25 cellular contexts compared by ENCODE assay signal in the genomic region with DNA sequence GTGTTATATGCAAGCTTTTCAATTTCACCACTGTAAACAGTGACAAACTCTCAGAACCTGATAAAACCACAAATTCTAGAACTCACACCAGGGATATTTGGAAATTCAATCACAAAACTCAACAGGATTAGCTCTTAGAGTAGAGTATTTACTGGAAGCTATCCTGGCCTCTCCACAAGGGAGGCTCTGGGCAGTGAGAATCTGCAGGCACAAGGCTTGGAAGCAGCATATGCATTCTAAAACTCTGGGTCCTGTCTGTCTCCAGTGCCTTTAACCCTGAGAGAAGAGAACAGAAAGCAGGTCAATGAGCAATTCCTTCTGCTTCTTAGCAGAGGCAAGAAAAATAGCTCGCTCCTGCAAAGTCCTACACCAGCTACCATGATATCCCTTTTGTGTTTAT. TPM values are rescaled to one million over a fixed set of nuclear protein-coding genes. Genes with fewer than 3 reads are reported as not detected.
A peak's percentile ranks its signal among the peaks of the same experiment; 100 is the strongest.
DNase-seq lines count a peak whose midpoint lies in the region; ATAC-seq and TF ChIP-seq lines count a peak whose summit lies in the region.
"Had no signal": no experiment of that assay in that cellular context is flagged by ENCODE, and none has a peak within 500 bp of the region (broad histone marks: within the 10 kb centered on the region; RNA-seq: fewer than 3 reads in every experiment).

No MANE protein-coding gene starts in this region.

- no peak overlapping the region for H3K4me3 Mint-ChIP-seq in activated CD4-positive, alpha-beta T cell treated with anti-CD3 and anti-CD28 coated beads, Interleukin-2, amount 10 ng/mL, durations not matched to agents 24 days and 14 days
- H3K4me3 Mint-ChIP-seq: activated CD8-positive, alpha-beta T cell treated with anti-CD3 and anti-CD28 coated beads for 36 hours; effector memory CD8-positive, alpha-beta T cell had no signal

- H3K27me3 ChIP-seq in right atrium auricular region (no peaks in the 10 kb centered on the region), iPS-20b (ENCODE audit: insufficient read depth, low read length) (no peaks in the 10 kb centered on the region)
- H3K27me3 ChIP-seq: BLaER1, brain microvascular endothelial cell, colonic mucosa, esophagus squamous epithelium, neutrophil had no signal

- H3K27ac Mint-ChIP-seq in activated CD4-positive, alpha-beta T cell treated with anti-CD3 and anti-CD28 coated beads, Interleukin-2, amount 10 ng/mL, durations not matched to agents 24 days and 14 days, result no peak overlapping the region
- H3K27ac Mint-ChIP-seq: activated CD8-positive, alpha-beta T cell treated with anti-CD3 and anti-CD28 coated beads for 36 hours; effector memory CD8-positive, alpha-beta T cell had no signal

- no peaks in the 10 kb centered on the region for H3K9me3 ChIP-seq in right atrium auricular region
- H3K9me3 ChIP-seq in iPS-20b (ENCODE audit: insufficient read depth, low read depth, low read length), result no peaks in the 10 kb centered on the region
- H3K9me3 ChIP-seq: A549, BLaER1, colonic mucosa, esophagus squamous epithelium, neutrophil had no signal

- H3K9me3 Mint-ChIP-seq in activated CD4-positive, alpha-beta T cell treated with anti-CD3 and anti-CD28 coated beads, Interleukin-2, amount 10 ng/mL, durations not matched to agents 24 days and 14 days, result peaks cover 2% of the 10 kb centered on the region
- H3K9me3 Mint-ChIP-seq: activated CD8-positive, alpha-beta T cell treated with anti-CD3 and anti-CD28 coated beads for 36 hours; effector memory CD8-positive, alpha-beta T cell had no signal

- no peak overlapping the region for H3K4me3 ChIP-seq in right atrium auricular region
- H3K4me3 ChIP-seq in iPS-20b (ENCODE audit: low read length), result no peak overlapping the region
- H3K4me3 ChIP-seq: A549, BLaER1, colonic mucosa, esophagus squamous epithelium had no signal

- ATAC-seq in left ventricle myocardium superior, result peak; percentile 50
- ATAC-seq: A549; activated CD8-positive, alpha-beta T cell treated with anti-CD3 and anti-CD28 coated beads for 36 hours; effector memory CD8-positive, alpha-beta T cell had no signal

- 0 out of 2 replicates have a peak overlapping the region, but pooled peaks have one; percentile 18 for H3K9ac ChIP-seq in iPS-20b (ENCODE audit: low read depth, low read length)
- H3K9ac ChIP-seq: BLaER1 had no signal

- intact Hi-C loops in left ventricle myocardium superior (cut with micrococcal nuclease), result no loop called here
- intact Hi-C loops in activated CD4-positive, alpha-beta T cell treated with anti-CD3 and anti-CD28 coated beads, Interleukin-2, amount 10 ng/mL, durations not matched to agents 24 days and 14 days (cut with micrococcal nuclease), result no loop called here

- H3K4me1 ChIP-seq in right atrium auricular region (peaks cover 0 to 9% of the 10 kb centered on the region in 2 donors), iPS-20b (ENCODE audit: insufficient read depth, low read length) (0 out of 2 replicates have a peak, but pooled peaks cover 5% of the 10 kb centered on the region)
- H3K4me1 ChIP-seq: BLaER1, colonic mucosa had no signal

- no peaks in the 10 kb centered on the region for H3K36me3 Mint-ChIP-seq in activated CD4-positive, alpha-beta T cell treated with anti-CD3 and anti-CD28 coated beads, Interleukin-2, amount 10 ng/mL, durations not matched to agents 24 days and 14 days (ENCODE audit: low read depth)

- H3K4me1 Mint-ChIP-seq in activated CD4-positive, alpha-beta T cell treated with anti-CD3 and anti-CD28 coated beads, Interleukin-2, amount 10 ng/mL, durations not matched to agents 24 days and 14 days, result no peaks in the 10 kb centered on the region

- H3K36me3 ChIP-seq in right atrium auricular region (no peaks in the 10 kb centered on the region), iPS-20b (ENCODE audit: insufficient read depth, low read depth, low read length) (no peaks in the 10 kb centered on the region)
- H3K36me3 ChIP-seq: BLaER1, colonic mucosa, esophagus squamous epithelium, neutrophil had no signal

- TF ChIP-seq CTCF in right atrium auricular region (IDR thresholded peaks at IDR 0.05), result no peak

- peaks cover 1% of the 10 kb centered on the region for H3K27me3 Mint-ChIP-seq in activated CD4-positive, alpha-beta T cell treated with anti-CD3 and anti-CD28 coated beads, Interleukin-2, amount 10 ng/mL, durations not matched to agents 24 days and 14 days
- H3K27me3 Mint-ChIP-seq: effector memory CD8-positive, alpha-beta T cell had no signal

- DNase-seq in left ventricle myocardium superior (no peak), right atrium auricular region (ENCODE audit: low spot score) (no peak), pons (ENCODE audit: low spot score) (peak; percentile 28), NCI-H2227 treated with DMSO at 0.1 percent for 48 hours (lab: John Stamatoyannopoulos, UW) (no peak), NCI-H748 (lab: John Stamatoyannopoulos, UW; ENCODE audit: unreplicated experiment) (no peak), iPS-NIHi11 (ENCODE audit: low spot score) (no peak)
- DNase-seq in activated CD4-positive, alpha-beta T cell treated with anti-CD3 and anti-CD28 coated beads, Interleukin-2, amount 10 ng/mL, durations not matched to agents 24 days and 14 days, result no peak
- DNase-seq: activated CD4-positive, CD25-positive, alpha-beta regulatory T cell; activated CD8-positive, alpha-beta T cell treated with anti-CD3 and anti-CD28 coated beads for 36 hours; activated effector memory CD4-positive, alpha-beta T cell treated with anti-CD3 and anti-CD28 coated beads, Interleukin-2, amount 50 U/mL, for 16 hours; activated T-cell treated with anti-CD3 and anti-CD28 coated beads for 4 hours; brain microvascular endothelial cell; colonic mucosa; COR-L47; effector memory CD8-positive, alpha-beta T cell; esophagus squamous epithelium; Kasumi-1; NCI-H1092; NCI-H2029; NCI-H446; RPMI8226 had no signal

- H3K27ac ChIP-seq in right atrium auricular region, result no peak overlapping the region
- no peak overlapping the region for H3K27ac ChIP-seq in iPS-20b (ENCODE audit: low read length)
- H3K27ac ChIP-seq: A549, BLaER1, brain microvascular endothelial cell, colonic mucosa, esophagus squamous epithelium, neutrophil had no signal

RNA-seq across cellular contexts. Expression of gene PLSCR4, which starts 23.4 kb away (rescaled TPM):
- 13.8 TPM for total RNA-seq in left ventricle myocardium superior
- total RNA-seq in right atrium auricular region, result 10 to 100 TPM; 22.9 to 31.5 TPM
- not detected in 2 replicates for total RNA-seq in activated CD4-positive, alpha-beta T cell treated with anti-CD3 and anti-CD28 coated beads, Interleukin-2, amount 10 ng/mL, durations not matched to agents 24 days and 14 days
- total RNA-seq: activated CD8-positive, alpha-beta T cell treated with anti-CD3 and anti-CD28 coated beads for 36 hours had no signal

Comparison
In these comparisons a context has a peak if more than half of its experiments do, and no peak if none do; other contexts are left out.
1. RNA of gene PLSCR4, which starts 23.4 kb away (total RNA-seq): 22.9 to 31.5 TPM in right atrium auricular region and 13.8 TPM in left ventricle myocardium superior (single experiment); not detected in activated CD4-positive, alpha-beta T cell treated with anti-CD3 and anti-CD28 coated beads, Interleukin-2, amount 10 ng/mL, durations not matched to agents 24 days and 14 days; every median in the first group is over 10 times any median in the second.